ENCODE assay signal across 6 cellular contexts in the genomic region with DNA sequence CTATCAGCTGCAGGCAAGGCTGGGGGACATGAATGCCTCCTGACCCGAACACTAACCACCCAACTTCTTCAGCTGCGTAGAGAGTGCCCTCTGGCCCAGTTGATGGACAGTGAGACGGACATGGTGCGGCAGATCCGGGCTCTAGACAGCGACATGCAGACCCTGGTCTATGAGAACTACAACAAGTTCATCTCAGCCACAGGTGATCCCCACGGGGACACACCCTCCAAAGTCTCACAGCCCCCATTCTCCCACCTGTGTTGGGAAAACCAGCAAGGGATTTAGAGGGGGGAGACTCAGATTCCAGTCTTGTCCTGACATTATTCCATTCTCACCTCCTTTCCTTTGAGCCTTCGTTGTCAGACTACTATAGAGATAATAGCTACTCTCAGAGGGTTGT. TPM values are rescaled to one million over a fixed set of nuclear protein-coding genes. Genes with fewer than 3 reads are reported as not detected.
DNase-seq lines count a peak whose midpoint lies in the region; ATAC-seq and TF ChIP-seq lines count a peak whose summit lies in the region.

No MANE protein-coding gene starts in this region.

- peak in 2 of 4 donors; percentile 1 to 2 for ATAC-seq in psoas muscle

- H3K4me1 Mint-ChIP-seq in IgD-negative memory B cell: peaks cover 8 to 18% (median 15%) of the 10 kb centered on the region in 3 donors

- H3K27me3 ChIP-seq in dorsolateral prefrontal cortex (no peaks in the 10 kb centered on the region), psoas muscle (ENCODE audit: insufficient read depth in 3 of 3, low read length in 2 of 3) (no peaks in the 10 kb centered on the region)

- intact Hi-C loops in dorsolateral prefrontal cortex (cut with DNase I) (loop anchor here (1.0 kb wide), 2 partner anchors 13 to 70 kb away; a partner anchor contains a TSS), psoas muscle (cut with DNase I) (loop anchor here in 1 of 2 donors (1.0 kb wide), 1 partner anchor 13 kb away; a partner anchor contains a TSS)

- H3K27me3 Mint-ChIP-seq in IgD-negative memory B cell: no peaks in the 10 kb centered on the region

- peak overlapping the region; percentile 23 to 99 (median 94) for H3K27ac Mint-ChIP-seq in IgD-negative memory B cell

- DNase-seq in dorsolateral prefrontal cortex (no peak), psoas muscle (no peak), NAMALWA (ENCODE audit: low spot score) (no peak), NCI-H1048 (lab: John Stamatoyannopoulos, UW) (no peak)
- no peak for DNase-seq in activated CD4-positive, alpha-beta T cell treated with anti-CD3 and anti-CD28 coated beads, Interleukin-2, amount 50 U/mL, for 1 hour

- H3K27ac ChIP-seq in dorsolateral prefrontal cortex (peak overlapping the region in 57 of 59 donors; percentile 63 to 98 (median 94)), psoas muscle (peak overlapping the region; percentile 96)

- H3K4me3 ChIP-seq in dorsolateral prefrontal cortex (peak overlapping the region; percentile 59 to 100 (median 86)), psoas muscle (peak overlapping the region; percentile 93)

- no peaks in the 10 kb centered on the region for H3K36me3 Mint-ChIP-seq in IgD-negative memory B cell

- TF ChIP-seq CTCF in dorsolateral prefrontal cortex (IDR thresholded peaks at IDR 0.05 in 54 of 56, conservative IDR thresholded peaks at IDR 0.05 in 2 of 56; ENCODE audit: low read depth in 1 of 56, partially characterized antibody in 56 of 56) (no peak), psoas muscle (IDR thresholded peaks at IDR 0.05) (no peak)

- peaks cover 0 to 19% of the 10 kb centered on the region in 2 donors for H3K36me3 ChIP-seq in psoas muscle (ENCODE audit: insufficient read depth in 1 of 2, low read depth in 1 of 2)

- 32 to 39% (median 37%) methylated on average over 8 of the region's 8 CpGs for WGBS in psoas muscle, 3 donors

- H3K9me3 Mint-ChIP-seq in IgD-negative memory B cell: no peaks in the 10 kb centered on the region

- H3K4me1 ChIP-seq in psoas muscle: peaks cover 25% of the 10 kb centered on the region

- no peaks in the 10 kb centered on the region for H3K9me3 ChIP-seq in psoas muscle

- H3K4me3 Mint-ChIP-seq in IgD-negative memory B cell: peak overlapping the region; percentile 93 to 99 (median 96)

RNA-seq across cellular contexts. Expression of a gene that starts 0.9 kb away (rescaled TPM):
- polyA plus RNA-seq in IgD-negative memory B cell (88.2 TPM), psoas muscle (100 to 1,000 TPM in 1 of 3 donors, 10 to 100 TPM in 2; 60.3 to 110 (median 85.8) TPM)
- total RNA-seq in dorsolateral prefrontal cortex (100 to 1,000 TPM in 119 of 120 experiments, 10 to 100 TPM in 1; 97.3 to 182 (median 137) TPM), psoas muscle (100 to 1,000 TPM in 1 of 4 donors, 10 to 100 TPM in 3; 82.2 to 105 (median 91.3) TPM)

RNA-seq across cellular contexts. Expression of a gene that starts 12.9 kb away (rescaled TPM):
- polyA plus RNA-seq in IgD-negative memory B cell (36.4 TPM), psoas muscle (10 to 100 TPM; 43.0 to 55.9 (median 46.8) TPM)
- total RNA-seq in dorsolateral prefrontal cortex (10 to 100 TPM; 27.8 to 62.4 (median 38.9) TPM), psoas muscle (10 to 100 TPM; 22.1 to 29.3 (median 26.2) TPM)

RNA-seq across cellular contexts. Expression of a gene that starts 13.1 kb away (rescaled TPM):
- 2.0 TPM for polyA plus RNA-seq in IgD-negative memory B cell
- 1 to 10 TPM; 1.3 to 8.1 (median 4.6) TPM for total RNA-seq in dorsolateral prefrontal cortex
- 1 to 10 TPM in 1 of 4 donors, under 1 TPM in 3; 0.50 to 1.1 (median 0.87) TPM for total RNA-seq in psoas muscle
- polyA plus RNA-seq in psoas muscle: 1 to 10 TPM in 2 of 3 donors, under 1 TPM in 1; 0.28 to 1.6 (median 1.3) TPM

RNA-seq across cellular contexts. Expression of a gene that starts 14.7 kb away (rescaled TPM):
- 18.2 TPM for polyA plus RNA-seq in IgD-negative memory B cell
- total RNA-seq in dorsolateral prefrontal cortex: 10 to 100 TPM; 26.8 to 66.8 (median 45.6) TPM
- total RNA-seq in psoas muscle: 10 to 100 TPM in 2 of 4 donors, 1 to 10 TPM in 2; 5.1 to 13.5 (median 9.5) TPM
- polyA plus RNA-seq in psoas muscle: 1 to 10 TPM; 3.2 to 7.8 (median 5.3) TPM

RNA-seq across cellular contexts. Expression of a gene that starts 20.6 kb away (rescaled TPM):
- 20.2 TPM for polyA plus RNA-seq in IgD-negative memory B cell
- 10 to 100 TPM in 20 of 120 experiments, 1 to 10 TPM in 100; 4.6 to 13.3 (median 8.5) TPM for total RNA-seq in dorsolateral prefrontal cortex
- 10 to 100 TPM in 2 of 4 donors, 1 to 10 TPM in 2; 8.6 to 16.1 (median 10.2) TPM for total RNA-seq in psoas muscle
- polyA plus RNA-seq in psoas muscle: 10 to 100 TPM; 21.7 to 25.7 (median 24.9) TPM
